Comparison of ENCODE assay signal across 33 cellular contexts in genomic region chr9:109875495-109875894, GRCh38.
"Had no signal": no experiment of that assay in that cellular context is flagged by ENCODE, and none has a peak within 500 bp of the region (broad histone marks: within the 10 kb centered on the region; RNA-seq: fewer than 3 reads in every experiment).

No MANE protein-coding gene starts in this region.

- H3K4me3 ChIP-seq: adrenal gland, body of pancreas, breast epithelium had no signal

- H3K27ac Mint-ChIP-seq: activated CD4-positive, alpha-beta memory T cell treated with anti-CD3 and anti-CD28 coated beads, Interleukin-2, amount 10 ng/mL, durations not matched to agents 7 days and 5 days; activated CD4-positive, alpha-beta T cell treated with anti-CD3 and anti-CD28 coated beads for 36 hours; activated CD4-positive, alpha-beta T cell treated with anti-CD3 and anti-CD28 coated beads, Interleukin-2, amount 10 ng/mL, durations not matched to agents 7 days and 5 days; activated CD8-positive, alpha-beta memory T cell treated with anti-CD3 and anti-CD28 coated beads, Interleukin-2, amount 10 ng/mL, durations not matched to agents 7 days and 5 days; activated CD8-positive, alpha-beta T cell treated with anti-CD3 and anti-CD28 coated beads, Interleukin-2, amount 10 ng/mL, durations not matched to agents 7 days and 5 days; activated naive CD4-positive, alpha-beta T cell treated with anti-CD3 and anti-CD28 coated beads, Interleukin-2, amount 10 ng/mL, durations not matched to agents 7 days and 5 days; activated naive CD4-positive, alpha-beta T cell treated with anti-CD3 and anti-CD28 coated beads, Interleukin-2, amount 50 U/mL, for 72 hours; activated naive CD8-positive, alpha-beta T cell treated with anti-CD3 and anti-CD28 coated beads for 36 hours; activated T-cell treated with anti-CD3 and anti-CD28 coated beads, Interleukin-2, amount 50 U/mL, for 24 hours; activated T-helper 2 cell treated with anti-CD3 and anti-CD28 coated beads, Interferon-gamma antibody, Interleukin-2, Interleukin-4, amounts not matched to agents 10 μg/mL and 5 μg/mL and 100 μg/mL, durations not matched to agents 14 hours and 24 hours and 36 hours; T-helper 1 cell treated with Interleukin-12 subunit alpha and Interleukin-12 subunit beta and Interleukin-4 antibody, amounts not matched to agents 30 μg/mL and 1 μg/mL, for 36 hours; T-helper 2 cell treated with Interferon-gamma antibody and Interleukin-4, amounts not matched to agents 5 μg/mL and 100 μg/mL, for 36 hours had no signal

- DNase-seq: activated CD4-positive, alpha-beta memory T cell treated with anti-CD3 and anti-CD28 coated beads, Interleukin-2, amount 10 ng/mL, durations not matched to agents 7 days and 5 days; activated CD4-positive, alpha-beta T cell treated with anti-CD3 and anti-CD28 coated beads for 1 hour; activated CD4-positive, alpha-beta T cell treated with anti-CD3 and anti-CD28 coated beads for 36 hours; activated CD4-positive, alpha-beta T cell treated with anti-CD3 and anti-CD28 coated beads for 48 hours; activated CD4-positive, alpha-beta T cell treated with anti-CD3 and anti-CD28 coated beads, Interleukin-2, amount 10 ng/mL, durations not matched to agents 7 days and 5 days; activated CD4-positive, alpha-beta T cell treated with anti-CD3 and anti-CD28 coated beads, Interleukin-2, amount 50 U/mL, for 48 hours; activated CD4-positive, CD25-positive, alpha-beta regulatory T cell; activated CD8-positive, alpha-beta memory T cell treated with anti-CD3 and anti-CD28 coated beads for 24 hours; activated CD8-positive, alpha-beta memory T cell treated with anti-CD3 and anti-CD28 coated beads, Interleukin-2, amount 10 ng/mL, durations not matched to agents 7 days and 5 days; activated CD8-positive, alpha-beta memory T cell treated with anti-CD3 and anti-CD28 coated beads, Interleukin-2, amount 50 U/mL, for 48 hours; activated CD8-positive, alpha-beta T cell treated with anti-CD3 and anti-CD28 coated beads, Interleukin-2, amount 10 ng/mL, durations not matched to agents 7 days and 5 days; activated effector memory CD4-positive, alpha-beta T cell treated with Interleukin-2 at 50 U/mL for 16 hours; activated gamma-delta T cell; activated naive CD4-positive, alpha-beta T cell treated with anti-CD3 and anti-CD28 coated beads, Interleukin-2, amount 10 ng/mL, durations not matched to agents 7 days and 5 days; activated naive CD4-positive, alpha-beta T cell treated with Interleukin-2 at 50 U/mL for 16 hours; activated naive CD8-positive, alpha-beta T cell treated with anti-CD3 and anti-CD28 coated beads for 36 hours; activated T-cell treated with anti-CD3 and anti-CD28 coated beads, Interleukin-2, amount 50 U/mL, for 24 hours; activated T-cell treated with anti-CD3 and anti-CD28 coated beads, Interleukin-2, amount 50 U/mL, for 48 hours; adrenal gland; amniotic stem cell; aorta; body of pancreas; brain microvascular endothelial cell; central memory CD4-positive, alpha-beta T cell; T-helper 1 cell; T-helper 2 cell; T-helper 9 cell had no signal

- H3K9me3 ChIP-seq: adrenal gland, body of pancreas, breast epithelium had no signal

- H3K27me3 ChIP-seq: adrenal gland, body of pancreas, brain microvascular endothelial cell, breast epithelium had no signal

- H3K4me1 ChIP-seq: adrenal gland, body of pancreas, breast epithelium had no signal

- H3K4me3 Mint-ChIP-seq: activated CD4-positive, alpha-beta memory T cell treated with anti-CD3 and anti-CD28 coated beads, Interleukin-2, amount 10 ng/mL, durations not matched to agents 7 days and 5 days; activated CD4-positive, alpha-beta T cell treated with anti-CD3 and anti-CD28 coated beads for 36 hours; activated CD4-positive, alpha-beta T cell treated with anti-CD3 and anti-CD28 coated beads, Interleukin-2, amount 10 ng/mL, durations not matched to agents 7 days and 5 days; activated CD8-positive, alpha-beta memory T cell treated with anti-CD3 and anti-CD28 coated beads, Interleukin-2, amount 10 ng/mL, durations not matched to agents 7 days and 5 days; activated CD8-positive, alpha-beta T cell treated with anti-CD3 and anti-CD28 coated beads, Interleukin-2, amount 10 ng/mL, durations not matched to agents 7 days and 5 days; activated naive CD4-positive, alpha-beta T cell treated with anti-CD3 and anti-CD28 coated beads, Interleukin-2, amount 10 ng/mL, durations not matched to agents 7 days and 5 days; activated naive CD8-positive, alpha-beta T cell treated with anti-CD3 and anti-CD28 coated beads for 36 hours; activated T-cell treated with anti-CD3 and anti-CD28 coated beads, Interleukin-2, amount 50 U/mL, for 24 hours; T-helper 1 cell treated with Interleukin-12 subunit alpha and Interleukin-12 subunit beta and Interleukin-4 antibody, amounts not matched to agents 30 μg/mL and 1 μg/mL, for 36 hours; T-helper 2 cell treated with Interferon-gamma antibody and Interleukin-4, amounts not matched to agents 5 μg/mL and 100 μg/mL, for 36 hours had no signal

- H3K4me1 Mint-ChIP-seq: activated CD8-positive, alpha-beta memory T cell treated with anti-CD3 and anti-CD28 coated beads, Interleukin-2, amount 10 ng/mL, durations not matched to agents 7 days and 5 days; activated naive CD8-positive, alpha-beta T cell treated with anti-CD3 and anti-CD28 coated beads for 36 hours had no signal

- H3K9me3 Mint-ChIP-seq: activated CD4-positive, alpha-beta memory T cell treated with anti-CD3 and anti-CD28 coated beads, Interleukin-2, amount 10 ng/mL, durations not matched to agents 7 days and 5 days; activated CD4-positive, alpha-beta T cell treated with anti-CD3 and anti-CD28 coated beads, Interleukin-2, amount 10 ng/mL, durations not matched to agents 7 days and 5 days; activated naive CD4-positive, alpha-beta T cell treated with anti-CD3 and anti-CD28 coated beads, Interleukin-2, amount 10 ng/mL, durations not matched to agents 7 days and 5 days; activated naive CD8-positive, alpha-beta T cell treated with anti-CD3 and anti-CD28 coated beads for 36 hours; activated T-cell treated with anti-CD3 and anti-CD28 coated beads, Interleukin-2, amount 50 U/mL, for 24 hours; activated T-helper 2 cell treated with anti-CD3 and anti-CD28 coated beads, Interferon-gamma antibody, Interleukin-2, Interleukin-4, amounts not matched to agents 10 μg/mL and 5 μg/mL and 100 μg/mL, durations not matched to agents 14 hours and 24 hours and 36 hours; T-helper 1 cell treated with Interleukin-12 subunit alpha and Interleukin-12 subunit beta and Interleukin-4 antibody, amounts not matched to agents 30 μg/mL and 1 μg/mL, for 36 hours; T-helper 2 cell treated with Interferon-gamma antibody and Interleukin-4, amounts not matched to agents 5 μg/mL and 100 μg/mL, for 36 hours had no signal

- H3K36me3 Mint-ChIP-seq: activated CD8-positive, alpha-beta memory T cell treated with anti-CD3 and anti-CD28 coated beads, Interleukin-2, amount 10 ng/mL, durations not matched to agents 7 days and 5 days; activated naive CD4-positive, alpha-beta T cell treated with anti-CD3 and anti-CD28 coated beads, Interleukin-2, amount 10 ng/mL, durations not matched to agents 7 days and 5 days; activated naive CD8-positive, alpha-beta T cell treated with anti-CD3 and anti-CD28 coated beads for 36 hours had no signal

- H3K36me3 ChIP-seq: adrenal gland, brain microvascular endothelial cell, breast epithelium had no signal

- H3K27ac ChIP-seq: adrenal gland, body of pancreas, brain microvascular endothelial cell, breast epithelium, VCaP had no signal

- H3K27me3 Mint-ChIP-seq: activated naive CD8-positive, alpha-beta T cell treated with anti-CD3 and anti-CD28 coated beads for 36 hours had no signal
